13 cellular contexts compared by ENCODE assay signal in the genomic region with DNA sequence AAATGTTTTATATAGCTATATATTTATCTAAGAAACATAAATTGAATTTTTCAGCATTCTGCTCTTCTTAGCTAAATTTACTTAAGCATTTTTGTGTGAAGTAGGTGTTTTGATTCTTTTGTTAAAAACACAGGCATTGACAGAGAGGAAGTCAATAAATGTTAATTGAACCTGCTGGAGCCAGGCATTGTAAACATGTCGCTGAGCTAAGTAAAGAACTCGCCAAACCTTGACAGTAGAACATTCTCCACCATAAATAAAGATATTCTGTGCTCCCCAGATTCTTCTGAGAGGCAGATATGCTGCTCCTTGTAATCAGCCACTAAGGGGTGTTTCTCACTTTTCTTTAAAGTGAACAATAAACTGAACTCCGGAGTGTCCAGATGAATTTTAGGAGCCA. TPM values are rescaled to one million over a fixed set of nuclear protein-coding genes. Genes with fewer than 3 reads are reported as not detected.
DNase-seq lines count a peak whose midpoint lies in the region; ATAC-seq and TF ChIP-seq lines count a peak whose summit lies in the region.
"Had no signal": no experiment of that assay in that cellular context is flagged by ENCODE, and none has a peak within 500 bp of the region (broad histone marks: within the 10 kb centered on the region; RNA-seq: fewer than 3 reads in every experiment).

No MANE protein-coding gene starts in this region.

- H3K36me3 ChIP-seq in adipocyte (ENCODE audit: control insufficient read depth, insufficient read depth, low read length, severe bottlenecking) (no peaks in the 10 kb centered on the region), mucosa of descending colon (ENCODE audit: low read depth) (no peaks in the 10 kb centered on the region), tibial artery (peaks cover 0 to 7% (median 4%) of the 10 kb centered on the region in 3 donors)

- peak overlapping the region; percentile 73 to 84 for H3K27ac ChIP-seq in tibial artery

- H3K9me3 ChIP-seq in adipocyte (ENCODE audit: control insufficient read depth, low read length) (no peaks in the 10 kb centered on the region), mucosa of descending colon (no peaks in the 10 kb centered on the region), tibial artery (no peaks in the 10 kb centered on the region)
- H3K9me3 ChIP-seq: suprapubic skin had no signal

- H3K27me3 ChIP-seq in adipocyte (replicated peaks; ENCODE audit: control insufficient read depth, insufficient read depth, low read length) (no peaks in the 10 kb centered on the region), tibial artery (no peaks in the 10 kb centered on the region)
- H3K27me3 ChIP-seq: suprapubic skin had no signal

- peak overlapping the region; percentile 65 for H3K9ac ChIP-seq in adipocyte (ENCODE audit: low read length)

- DNase-seq in DMS53 (lab: John Stamatoyannopoulos, UW) (peak; percentile 8), DMS53 treated with DMSO at 0.1 percent for 48 hours (lab: John Stamatoyannopoulos, UW; ENCODE audit: unreplicated experiment) (no peak), adipocyte (ENCODE audit: low read depth) (no peak), mucosa of descending colon (no peak), tibial artery (no peak)
- no peak for DNase-seq in stimulated activated CD4-positive, alpha-beta T cell treated with anti-CD3 and anti-CD28 coated beads, Interleukin-2, amount 100 ng/mL, for 48 hours
- DNase-seq: activated gamma-delta T cell, DMS79 treated with DMSO at 0.1 percent for 48 hours, NCI-H2029, T-helper 1 cell had no signal

- H3K4me1 ChIP-seq in adipocyte (ENCODE audit: control insufficient read depth, insufficient read depth, low read length) (peaks cover 34% of the 10 kb centered on the region), mucosa of descending colon (ENCODE audit: low read depth) (peaks cover 8% of the 10 kb centered on the region), tibial artery (peaks cover 5 to 43% (median 33%) of the 10 kb centered on the region in 4 donors)

- no peak for TF ChIP-seq CTCF in mucosa of descending colon (IDR thresholded peaks at IDR 0.05)
- TF ChIP-seq CTCF in tibial artery (IDR thresholded peaks at IDR 0.05), result no peak

- intact Hi-C loops in mucosa of descending colon (cut with DNase I, micrococcal nuclease) (loop anchor here in 1 of 2 donors (5.0 kb wide), 1 partner anchor 49 kb away; no protein-coding TSS in a partner anchor), tibial artery (cut with DNase I; ENCODE audit: low total_unique reads) (no loop called here)

- peak; percentile 73 for ATAC-seq in mucosa of descending colon
- no peak for ATAC-seq in GM18861 (IDR thresholded peaks at IDR 0.05; ENCODE audit: unreplicated experiment)
- no peak for ATAC-seq in GM21723 (IDR thresholded peaks at IDR 0.05; ENCODE audit: unreplicated experiment)

- H3K4me3 ChIP-seq in adipocyte (ENCODE audit: low read length) (peak overlapping the region; percentile 40), mucosa of descending colon (no peak overlapping the region), tibial artery (no peak overlapping the region)
- H3K4me3 ChIP-seq: suprapubic skin had no signal

RNA-seq across cellular contexts. Expression of a gene that starts 38.4 kb away (rescaled TPM):
- total RNA-seq in mucosa of descending colon, result 100 to 1,000 TPM in 1 of 3 donors, 10 to 100 TPM in 2; 10.9 to 777 (median 37.0) TPM
